Comparison of ENCODE assay signal across 8 cellular contexts in the genomic region with DNA sequence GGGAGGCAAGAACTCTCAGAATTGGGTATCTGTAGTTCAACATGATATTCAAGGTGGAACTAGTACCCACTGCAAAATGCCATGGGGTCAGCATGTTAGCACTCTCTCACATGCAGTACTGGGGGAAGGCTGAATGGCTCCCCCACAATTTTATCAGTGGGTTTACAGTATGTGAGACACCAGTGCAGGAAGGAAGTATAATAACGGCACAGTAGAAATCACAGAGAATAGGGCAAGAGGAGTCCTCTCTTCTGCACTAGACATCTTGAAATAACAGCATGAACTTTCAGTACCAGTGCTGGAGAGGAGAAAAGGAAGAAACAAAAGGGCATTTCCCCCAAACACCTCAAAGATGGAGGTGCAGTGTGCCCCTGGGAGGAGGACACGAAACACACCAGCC. TPM values are rescaled to one million over a fixed set of nuclear protein-coding genes. Genes with fewer than 3 reads are reported as not detected.
DNase-seq lines count a peak whose midpoint lies in the region; ATAC-seq and TF ChIP-seq lines count a peak whose summit lies in the region.

No MANE protein-coding gene starts in this region.

- H3K36me3 ChIP-seq in DND-41 (ENCODE audit: insufficient read depth, low read length): peaks cover 68% of the 10 kb centered on the region
- peaks cover 68% of the 10 kb centered on the region for H3K36me3 ChIP-seq in OCI-LY3 (replicated peaks; ENCODE audit: low read depth, low read length)
- H3K36me3 ChIP-seq in osteoblast (ENCODE audit: insufficient read depth, low read length): peaks cover 59% of the 10 kb centered on the region

- peaks cover 23% of the 10 kb centered on the region for H3K79me2 ChIP-seq in DND-41 (ENCODE audit: insufficient read depth, low read length)
- peaks cover 59% of the 10 kb centered on the region for H3K79me2 ChIP-seq in OCI-LY3 (ENCODE audit: low read length)
- H3K79me2 ChIP-seq in osteoblast (ENCODE audit: insufficient read depth, low read length): peaks cover 52% of the 10 kb centered on the region

- peak overlapping the region; percentile 92 for H3K4me2 ChIP-seq in DND-41 (ENCODE audit: insufficient read depth, low read length)
- H3K4me2 ChIP-seq in OCI-LY3 (ENCODE audit: low read length): peak overlapping the region; percentile 99
- H3K4me2 ChIP-seq in osteoblast (ENCODE audit: insufficient read depth, low read length): peak overlapping the region; percentile 96

- H3K27me3 ChIP-seq in DND-41 (ENCODE audit: insufficient read depth, low read length, poor library complexity): no peaks in the 10 kb centered on the region
- no peaks in the 10 kb centered on the region for H3K27me3 ChIP-seq in OCI-LY3 (ENCODE audit: low read depth, low read length)
- no peaks in the 10 kb centered on the region for H3K27me3 ChIP-seq in osteoblast (ENCODE audit: insufficient read depth, low read length)

- H3K9ac ChIP-seq in DND-41 (ENCODE audit: low read depth, low read length) (peak overlapping the region; percentile 88), OCI-LY3 (ENCODE audit: low read length) (peak overlapping the region; percentile 99)

- H3K27ac ChIP-seq in DND-41 (ENCODE audit: low read length) (peak overlapping the region; percentile 33; the same call in 1 of the 2 replicates), OCI-LY3 (ENCODE audit: low read length) (peak overlapping the region; percentile 94), coronary artery (peak overlapping the region in 1 of 2 donors; percentile 86), osteoblast (ENCODE audit: low read depth, low read length) (no peak overlapping the region)

- H4K20me1 ChIP-seq in DND-41 (ENCODE audit: insufficient read depth, low read length) (peaks cover 35% of the 10 kb centered on the region; the same call in 1 of the 2 replicates), OCI-LY3 (ENCODE audit: insufficient read depth, low read length) (peaks cover 45% of the 10 kb centered on the region), osteoblast (ENCODE audit: insufficient read depth, low read length) (peaks cover 52% of the 10 kb centered on the region)

- DNase-seq in DND-41: no peak
- no peak for DNase-seq in coronary artery (ENCODE audit: low spot score)
- peak; percentile 70 for DNase-seq in osteoblast (ENCODE audit: insufficient read length, low spot score, missing footprints)
- DNase-seq in DMS153 (lab: John Stamatoyannopoulos, UW): no peak

- H3K4me3 ChIP-seq in DND-41 (ENCODE audit: low read depth in 1 of 2, low read length in 2 of 2): peak overlapping the region in 1 of 2 experiments; percentile 96; a peak in 3 of 4 replicates
- peak overlapping the region; percentile 84 for H3K4me3 ChIP-seq in OCI-LY3 (ENCODE audit: low read length)
- peak overlapping the region; percentile 87 for H3K4me3 ChIP-seq in coronary artery
- peak overlapping the region; percentile 97 for H3K4me3 ChIP-seq in osteoblast (ENCODE audit: insufficient read depth, low read length)

- H3K4me1 ChIP-seq in DND-41 (ENCODE audit: insufficient read depth, low read length): peaks cover 44% of the 10 kb centered on the region
- H3K4me1 ChIP-seq in OCI-LY3 (ENCODE audit: low read length): peaks cover 46% of the 10 kb centered on the region
- peaks cover 17% of the 10 kb centered on the region for H3K4me1 ChIP-seq in osteoblast (ENCODE audit: insufficient read depth, low read length)

- no peaks in the 10 kb centered on the region for H3K9me3 ChIP-seq in DND-41 (ENCODE audit: insufficient read depth, low read length, severe bottlenecking)
- no peaks in the 10 kb centered on the region for H3K9me3 ChIP-seq in OCI-LY3 (ENCODE audit: insufficient read depth, low read length)
- no peaks in the 10 kb centered on the region for H3K9me3 ChIP-seq in osteoblast (ENCODE audit: low read depth, low read length)

- H2AFZ ChIP-seq in DND-41 (ENCODE audit: low read depth, low read length) (no peak overlapping the region), OCI-LY3 (ENCODE audit: low read depth, low read length) (no peak overlapping the region), osteoblast (ENCODE audit: low read length) (no peak overlapping the region)

- ATAC-seq in DND-41 (ENCODE audit: insufficient read depth, low read depth) (no peak), HG03432 (IDR thresholded peaks at IDR 0.05; ENCODE audit: unreplicated experiment) (no peak), GM19351 (IDR thresholded peaks at IDR 0.05; ENCODE audit: unreplicated experiment) (no peak), HG03108 (IDR thresholded peaks at IDR 0.05; ENCODE audit: unreplicated experiment) (no peak)

- TF ChIP-seq CTCF in DND-41 (IDR thresholded peaks at IDR 0.05; ENCODE audit: borderline replicate concordance, extremely low read depth, low read length, poor library complexity, severe bottlenecking) (no peak), OCI-LY3 (IDR thresholded peaks at IDR 0.05; ENCODE audit: low read depth, low read length) (no peak), coronary artery (IDR thresholded peaks at IDR 0.05) (no peak), osteoblast (IDR thresholded peaks at IDR 0.05; ENCODE audit: extremely low read depth, low read depth, low read length) (no peak)

RNA-seq across cellular contexts. Expression of a gene that starts 1.5 kb away (rescaled TPM):
- total RNA-seq in osteoblast: 86.0 and 94.1 TPM in 2 replicates

RNA-seq across cellular contexts. Expression of a gene that starts 8.9 kb away (rescaled TPM):
- 676 and 702 TPM in 2 replicates for total RNA-seq in osteoblast

RNA-seq across cellular contexts. Expression of a gene that starts 9.5 kb away (rescaled TPM):
- 3.2 and 4.7 TPM in 2 replicates for total RNA-seq in osteoblast

RNA-seq across cellular contexts. Expression of a gene that starts 14.4 kb away (rescaled TPM):
- not detected in 2 replicates for total RNA-seq in osteoblast

RNA-seq across cellular contexts. Expression of a gene that starts 32.5 kb away (rescaled TPM):
- 8.0 and 10.0 TPM in 2 replicates for total RNA-seq in osteoblast
